1 cellular context compared by ENCODE assay signal in the genomic region with DNA sequence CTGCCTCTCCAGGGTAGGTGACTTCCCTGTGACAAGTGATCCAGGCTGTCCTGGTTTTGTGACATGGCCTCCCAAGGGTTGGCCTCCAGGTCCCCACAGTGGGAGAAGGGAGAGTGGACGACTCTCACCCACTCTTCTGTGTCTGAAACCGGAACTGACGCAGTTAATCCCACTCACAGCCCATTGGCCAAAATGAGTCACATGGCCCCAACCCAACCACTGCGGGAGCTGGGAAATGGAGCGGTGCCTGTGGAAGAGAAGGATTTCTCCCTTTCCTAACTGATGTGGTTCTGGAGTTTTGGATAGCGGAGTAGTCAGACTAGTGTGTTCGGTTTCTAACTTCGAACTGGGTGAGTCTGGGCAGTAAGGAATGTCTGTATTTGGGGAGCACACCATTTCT.
TF ChIP-seq lines count a peak whose summit lies in the region.

No MANE protein-coding gene starts in this region.

TF ChIP-seq in GM23338, 12 proteins besides CTCF, POLR2A, EP300 and RAD21:
- TF ChIP-seq, protein P1, sequence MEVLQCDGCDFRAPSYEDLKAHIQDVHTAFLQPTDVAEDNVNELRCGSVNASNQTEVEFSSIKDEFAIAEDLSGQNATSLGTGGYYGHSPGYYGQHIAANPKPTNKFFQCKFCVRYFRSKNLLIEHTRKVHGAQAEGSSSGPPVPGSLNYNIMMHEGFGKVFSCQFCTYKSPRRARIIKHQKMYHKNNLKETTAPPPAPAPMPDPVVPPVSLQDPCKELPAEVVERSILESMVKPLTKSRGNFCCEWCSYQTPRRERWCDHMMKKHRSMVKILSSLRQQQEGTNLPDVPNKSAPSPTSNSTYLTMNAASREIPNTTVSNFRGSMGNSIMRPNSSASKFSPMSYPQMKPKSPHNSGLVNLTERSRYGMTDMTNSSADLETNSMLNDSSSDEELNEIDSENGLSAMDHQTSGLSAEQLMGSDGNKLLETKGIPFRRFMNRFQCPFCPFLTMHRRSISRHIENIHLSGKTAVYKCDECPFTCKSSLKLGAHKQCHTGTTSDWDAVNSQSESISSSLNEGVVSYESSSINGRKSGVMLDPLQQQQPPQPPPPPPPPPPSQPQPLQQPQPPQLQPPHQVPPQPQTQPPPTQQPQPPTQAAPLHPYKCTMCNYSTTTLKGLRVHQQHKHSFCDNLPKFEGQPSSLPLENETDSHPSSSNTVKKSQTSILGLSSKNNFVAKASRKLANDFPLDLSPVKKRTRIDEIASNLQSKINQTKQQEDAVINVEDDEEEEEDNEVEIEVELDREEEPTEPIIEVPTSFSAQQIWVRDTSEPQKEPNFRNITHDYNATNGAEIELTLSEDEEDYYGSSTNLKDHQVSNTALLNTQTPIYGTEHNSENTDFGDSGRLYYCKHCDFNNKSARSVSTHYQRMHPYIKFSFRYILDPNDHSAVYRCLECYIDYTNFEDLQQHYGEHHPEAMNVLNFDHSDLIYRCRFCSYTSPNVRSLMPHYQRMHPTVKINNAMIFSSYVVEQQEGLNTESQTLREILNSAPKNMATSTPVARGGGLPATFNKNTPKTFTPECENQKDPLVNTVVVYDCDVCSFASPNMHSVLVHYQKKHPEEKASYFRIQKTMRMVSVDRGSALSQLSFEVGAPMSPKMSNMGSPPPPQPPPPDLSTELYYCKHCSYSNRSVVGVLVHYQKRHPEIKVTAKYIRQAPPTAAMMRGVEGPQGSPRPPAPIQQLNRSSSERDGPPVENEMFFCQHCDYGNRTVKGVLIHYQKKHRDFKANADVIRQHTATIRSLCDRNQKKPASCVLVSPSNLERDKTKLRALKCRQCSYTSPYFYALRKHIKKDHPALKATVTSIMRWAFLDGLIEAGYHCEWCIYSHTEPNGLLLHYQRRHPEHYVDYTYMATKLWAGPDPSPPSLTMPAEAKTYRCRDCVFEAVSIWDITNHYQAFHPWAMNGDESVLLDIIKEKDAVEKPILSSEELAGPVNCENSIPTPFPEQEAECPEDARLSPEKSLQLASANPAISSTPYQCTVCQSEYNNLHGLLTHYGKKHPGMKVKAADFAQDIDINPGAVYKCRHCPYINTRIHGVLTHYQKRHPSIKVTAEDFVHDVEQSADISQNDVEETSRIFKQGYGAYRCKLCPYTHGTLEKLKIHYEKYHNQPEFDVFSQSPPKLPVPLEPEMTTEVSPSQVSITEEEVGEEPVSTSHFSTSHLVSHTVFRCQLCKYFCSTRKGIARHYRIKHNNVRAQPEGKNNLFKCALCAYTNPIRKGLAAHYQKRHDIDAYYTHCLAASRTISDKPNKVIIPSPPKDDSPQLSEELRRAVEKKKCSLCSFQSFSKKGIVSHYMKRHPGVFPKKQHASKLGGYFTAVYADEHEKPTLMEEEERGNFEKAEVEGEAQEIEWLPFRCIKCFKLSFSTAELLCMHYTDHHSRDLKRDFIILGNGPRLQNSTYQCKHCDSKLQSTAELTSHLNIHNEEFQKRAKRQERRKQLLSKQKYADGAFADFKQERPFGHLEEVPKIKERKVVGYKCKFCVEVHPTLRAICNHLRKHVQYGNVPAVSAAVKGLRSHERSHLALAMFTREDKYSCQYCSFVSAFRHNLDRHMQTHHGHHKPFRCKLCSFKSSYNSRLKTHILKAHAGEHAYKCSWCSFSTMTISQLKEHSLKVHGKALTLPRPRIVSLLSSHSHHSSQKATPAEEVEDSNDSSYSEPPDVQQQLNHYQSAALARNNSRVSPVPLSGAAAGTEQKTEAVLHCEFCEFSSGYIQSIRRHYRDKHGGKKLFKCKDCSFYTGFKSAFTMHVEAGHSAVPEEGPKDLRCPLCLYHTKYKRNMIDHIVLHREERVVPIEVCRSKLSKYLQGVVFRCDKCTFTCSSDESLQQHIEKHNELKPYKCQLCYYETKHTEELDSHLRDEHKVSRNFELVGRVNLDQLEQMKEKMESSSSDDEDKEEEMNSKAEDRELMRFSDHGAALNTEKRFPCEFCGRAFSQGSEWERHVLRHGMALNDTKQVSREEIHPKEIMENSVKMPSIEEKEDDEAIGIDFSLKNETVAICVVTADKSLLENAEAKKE (CRISPR knock-in tag; IDR thresholded peaks at IDR 0.05) = no peak
- TF ChIP-seq STAT1 (IDR thresholded peaks at IDR 0.05; ENCODE audit: unreplicated experiment) (no peak), EZH2 (IDR thresholded peaks at IDR 0.05; ENCODE audit: low read depth, unreplicated experiment) (no peak), JUNB (IDR thresholded peaks at IDR 0.05; ENCODE audit: unreplicated experiment) (no peak), CREB1 (CRISPR knock-in tag; IDR thresholded peaks at IDR 0.05; ENCODE audit: low read depth) (no peak), ZNF331 (CRISPR knock-in tag; IDR thresholded peaks at IDR 0.05; ENCODE audit: low read depth) (no peak), ZNF114 (CRISPR knock-in tag; IDR thresholded peaks at IDR 0.05) (no peak), EZH2phosphoT487 (IDR thresholded peaks at IDR 0.05; ENCODE audit: unreplicated experiment) (no peak)
- TF ChIP-seq, protein P2, sequence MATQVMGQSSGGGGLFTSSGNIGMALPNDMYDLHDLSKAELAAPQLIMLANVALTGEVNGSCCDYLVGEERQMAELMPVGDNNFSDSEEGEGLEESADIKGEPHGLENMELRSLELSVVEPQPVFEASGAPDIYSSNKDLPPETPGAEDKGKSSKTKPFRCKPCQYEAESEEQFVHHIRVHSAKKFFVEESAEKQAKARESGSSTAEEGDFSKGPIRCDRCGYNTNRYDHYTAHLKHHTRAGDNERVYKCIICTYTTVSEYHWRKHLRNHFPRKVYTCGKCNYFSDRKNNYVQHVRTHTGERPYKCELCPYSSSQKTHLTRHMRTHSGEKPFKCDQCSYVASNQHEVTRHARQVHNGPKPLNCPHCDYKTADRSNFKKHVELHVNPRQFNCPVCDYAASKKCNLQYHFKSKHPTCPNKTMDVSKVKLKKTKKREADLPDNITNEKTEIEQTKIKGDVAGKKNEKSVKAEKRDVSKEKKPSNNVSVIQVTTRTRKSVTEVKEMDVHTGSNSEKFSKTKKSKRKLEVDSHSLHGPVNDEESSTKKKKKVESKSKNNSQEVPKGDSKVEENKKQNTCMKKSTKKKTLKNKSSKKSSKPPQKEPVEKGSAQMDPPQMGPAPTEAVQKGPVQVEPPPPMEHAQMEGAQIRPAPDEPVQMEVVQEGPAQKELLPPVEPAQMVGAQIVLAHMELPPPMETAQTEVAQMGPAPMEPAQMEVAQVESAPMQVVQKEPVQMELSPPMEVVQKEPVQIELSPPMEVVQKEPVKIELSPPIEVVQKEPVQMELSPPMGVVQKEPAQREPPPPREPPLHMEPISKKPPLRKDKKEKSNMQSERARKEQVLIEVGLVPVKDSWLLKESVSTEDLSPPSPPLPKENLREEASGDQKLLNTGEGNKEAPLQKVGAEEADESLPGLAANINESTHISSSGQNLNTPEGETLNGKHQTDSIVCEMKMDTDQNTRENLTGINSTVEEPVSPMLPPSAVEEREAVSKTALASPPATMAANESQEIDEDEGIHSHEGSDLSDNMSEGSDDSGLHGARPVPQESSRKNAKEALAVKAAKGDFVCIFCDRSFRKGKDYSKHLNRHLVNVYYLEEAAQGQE (IDR thresholded peaks at IDR 0.05; ENCODE audit: unreplicated experiment) = no peak
- TF ChIP-seq, protein P3, sequence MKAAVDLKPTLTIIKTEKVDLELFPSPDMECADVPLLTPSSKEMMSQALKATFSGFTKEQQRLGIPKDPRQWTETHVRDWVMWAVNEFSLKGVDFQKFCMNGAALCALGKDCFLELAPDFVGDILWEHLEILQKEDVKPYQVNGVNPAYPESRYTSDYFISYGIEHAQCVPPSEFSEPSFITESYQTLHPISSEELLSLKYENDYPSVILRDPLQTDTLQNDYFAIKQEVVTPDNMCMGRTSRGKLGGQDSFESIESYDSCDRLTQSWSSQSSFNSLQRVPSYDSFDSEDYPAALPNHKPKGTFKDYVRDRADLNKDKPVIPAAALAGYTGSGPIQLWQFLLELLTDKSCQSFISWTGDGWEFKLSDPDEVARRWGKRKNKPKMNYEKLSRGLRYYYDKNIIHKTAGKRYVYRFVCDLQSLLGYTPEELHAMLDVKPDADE (IDR thresholded peaks at IDR 0.05) = no peak
